10 cellular contexts compared by ENCODE assay signal in genomic region chr10:47915849-47916548, GRCh38. TPM values are rescaled to one million over a fixed set of nuclear protein-coding genes. Genes with fewer than 3 reads are reported as not detected.
DNase-seq lines count a peak whose midpoint lies in the region; ATAC-seq and TF ChIP-seq lines count a peak whose summit lies in the region.
"Not testable (repeated sequence)": the region's sequence is repeated elsewhere in the genome, so short reads cannot be mapped to it uniquely, and the experiment has no call there.
"Had no signal": no experiment of that assay in that cellular context is flagged by ENCODE, and none has a peak within 500 bp of the region (broad histone marks: within the 10 kb centered on the region; RNA-seq: fewer than 3 reads in every experiment).

No MANE protein-coding gene starts in this region.

- not testable (repeated sequence) for H4K8ac ChIP-seq in IMR-90 (ENCODE audit: low read depth in 2 of 2, low read length in 2 of 2)

- in situ Hi-C loops in IMR-90 (cut with MboI; ENCODE audit: low sequenced_read_pairs); brain microvascular endothelial cell (cut with HindIII; ENCODE audit: low pct_ligation_motif_present, low sequenced_read_pairs): not testable (repeated sequence)

- H3K18ac ChIP-seq in IMR-90 (ENCODE audit: low read depth, low read length): not testable (repeated sequence)

- H4K20me1 ChIP-seq in IMR-90 (ENCODE audit: insufficient read depth, low read length): not testable (repeated sequence)

- not testable (repeated sequence) for H4K5ac ChIP-seq in IMR-90 (ENCODE audit: low read depth, low read length)

- POLR2A ChIA-PET in IMR-90 (lab: Charles Lee; ENCODE audit: unreplicated experiment): not testable (repeated sequence)

- not testable (repeated sequence) for TF ChIP-seq RAD21 in IMR-90 (IDR thresholded peaks at IDR 0.05; ENCODE audit: low read length)

- not testable (repeated sequence) for H2AK9ac ChIP-seq in IMR-90 (replicated peaks; ENCODE audit: low read depth, low read length, poor library complexity)

- ATAC-seq in IMR-90 (ENCODE audit: low read depth): peak; percentile 68
- ATAC-seq in left colon: peak; percentile 78
- ATAC-seq in omental fat pad (ENCODE audit: low FRiP score): peak; percentile 41

- not testable (repeated sequence) for H3K4me2 ChIP-seq in IMR-90 (ENCODE audit: low read depth, low read length)

- not testable (repeated sequence) for H2BK120ac ChIP-seq in IMR-90 (ENCODE audit: low read depth, low read length)

- H2BK15ac ChIP-seq in IMR-90 (ENCODE audit: low read depth, low read length): not testable (repeated sequence)

- WGBS in IMR-90 (ENCODE audit: extremely low coverage in 2 of 2, insufficient read length in 1 of 2), 2 experiments: no CpG with 5 or more reads among the region's 4 CpGs

- not testable (repeated sequence) for H2BK5ac ChIP-seq in IMR-90 (ENCODE audit: low read depth, low read length, poor library complexity, severe bottlenecking)

- not testable (repeated sequence) for H3K4ac ChIP-seq in IMR-90 (ENCODE audit: low read depth, low read length)

- not testable (repeated sequence) for TF ChIP-seq POLR2A in IMR-90 (IDR thresholded peaks at IDR 0.05; ENCODE audit: low read depth, low read length)

- TF ChIP-seq CTCF in AG10803 (conservative IDR thresholded peaks at IDR 0.05; ENCODE audit: low read length) (peak; percentile 8; the same call in 1 of the 2 replicates), WERI-Rb-1 (IDR thresholded peaks at IDR 0.05; ENCODE audit: low read depth, low read length) (0 out of 2 replicates have a peak, but pooled peaks have one; percentile 1), brain microvascular endothelial cell (IDR thresholded peaks at IDR 0.05; ENCODE audit: low read depth, low read length, missing control alignments) (peak; percentile 17), foreskin fibroblast (IDR thresholded peaks at IDR 0.05; ENCODE audit: low read depth, low read length) (peak; percentile 8)
- TF ChIP-seq CTCF in IMR-90 (conservative IDR thresholded peaks at IDR 0.05; ENCODE audit: low read depth, low read length); omental fat pad (IDR thresholded peaks at IDR 0.05): not testable (repeated sequence)

- not testable (repeated sequence) for H3K9ac ChIP-seq in IMR-90 (ENCODE audit: low read depth, low read length)

- H3K36me3 ChIP-seq in IMR-90 (ENCODE audit: control insufficient read depth, insufficient read depth, low read length); WERI-Rb-1; brain microvascular endothelial cell (replicated peaks): not testable (repeated sequence)

- not testable (repeated sequence) for H4K91ac ChIP-seq in IMR-90 (ENCODE audit: insufficient read depth, low read depth, low read length)

- not testable (repeated sequence) for H3K56ac ChIP-seq in IMR-90 (ENCODE audit: extremely low read depth, insufficient read depth, low read length)

- not testable (repeated sequence) for H3K4me3 ChIP-seq in AG10803 (ENCODE audit: low read length); IMR-90 (ENCODE audit: insufficient read depth, low read depth, low read length); WERI-Rb-1 (ENCODE audit: low read depth, low read length); brain microvascular endothelial cell (ENCODE audit: low read depth, low read length); foreskin fibroblast (ENCODE audit: low read depth in 1 of 2, low read length in 2 of 2)

- H3K9me3 ChIP-seq in IMR-90 (ENCODE audit: control insufficient read depth, insufficient read depth, low read length); WERI-Rb-1 (ENCODE audit: severe bottlenecking): not testable (repeated sequence)

- H3K14ac ChIP-seq in IMR-90 (replicated peaks; ENCODE audit: low read depth, low read length): not testable (repeated sequence)

- intact Hi-C loops in IMR-90 (cut with micrococcal nuclease); left colon (cut with DNase I, micrococcal nuclease): not testable (repeated sequence)

- H3K27ac ChIP-seq in IMR-90 (ENCODE audit: insufficient read depth, low read length); WERI-Rb-1; brain microvascular endothelial cell: not testable (repeated sequence)

- H3K9me1 ChIP-seq in IMR-90 (ENCODE audit: insufficient read depth, low read length): not testable (repeated sequence)

- not testable (repeated sequence) for BruUV-seq in IMR-90 (replicated peaks; lab: Mats Ljungman, UMichigan)

- H2AK5ac ChIP-seq in IMR-90 (ENCODE audit: low read depth, low read length): not testable (repeated sequence)

- H2BK20ac ChIP-seq in IMR-90 (ENCODE audit: low read depth, low read length): not testable (repeated sequence)

- H3K79me1 ChIP-seq in IMR-90 (ENCODE audit: low read depth in 1 of 2, low read length in 2 of 2): not testable (repeated sequence)

- H3K4me1 ChIP-seq in IMR-90 (ENCODE audit: control insufficient read depth, insufficient read depth, low read length): not testable (repeated sequence)

- not testable (repeated sequence) for H3K27me3 ChIP-seq in IMR-90 (ENCODE audit: control insufficient read depth, insufficient read depth, low read length); WERI-Rb-1 (ENCODE audit: insufficient read depth, low read depth, severe bottlenecking); brain microvascular endothelial cell (replicated peaks)

- DNase-seq in AG10803 (ENCODE audit: low read depth); IMR-90; WERI-Rb-1; foreskin fibroblast; left colon; omental fat pad (ENCODE audit: low spot score): not testable (repeated sequence)
- peak; percentile 20 for DNase-seq in brain microvascular endothelial cell

- not testable (repeated sequence) for H2AFZ ChIP-seq in IMR-90 (replicated peaks; ENCODE audit: low read length, poor library complexity)

- dilution Hi-C loops in IMR-90 (cut with HindIII; ENCODE audit: low sequenced_read_pairs, unreplicated experiment): not testable (repeated sequence)

- H3K23ac ChIP-seq in IMR-90 (ENCODE audit: low read depth, low read length): not testable (repeated sequence)

- CTCF ChIA-PET in IMR-90 (lab: Yijun Ruan, JAX): not testable (repeated sequence)

RNA-seq across cellular contexts. Expression of gene NPY4R2, which starts 2.5 kb away (rescaled TPM):
- total RNA-seq in IMR-90 (2012; rRNA removed) (0.28 and 0.36 TPM in 2 replicates), left colon (10 to 100 TPM in 1 of 2 donors, 1 to 10 TPM in 1; 8.3 to 10.6 TPM), omental fat pad (1 to 10 TPM in 1 of 4 donors, under 1 TPM in 1, not detected in 2; 0.28 to 5.8 TPM)
- polyA plus RNA-seq in IMR-90 (2012; rRNA removed): 0.26 and 0.38 TPM in 2 replicates
- polyA plus RNA-seq in IMR-90 (2012; cell fraction: cytosol; rRNA removed): 0.13 TPM in 1 of 2 replicates, not detected in the other
- 0.26 TPM in 1 of 2 replicates, not detected in the other for polyA plus RNA-seq in IMR-90 (2012; cell fraction: nucleus; rRNA removed; ENCODE audit: low replicate concordance)
- total RNA-seq: CD4-positive, alpha-beta memory T cell; RPMI7951 had no signal
- polyA plus RNA-seq: CD4-positive, alpha-beta memory T cell; IgD-negative memory B cell had no signal
